In genomic region chr1:196896355-196896754, GRCh38 we compare ENCODE assay signal across 24 cellular contexts. TPM values are rescaled to one million over a fixed set of nuclear protein-coding genes. Genes with fewer than 3 reads are reported as not detected.
"Had no signal": no experiment of that assay in that cellular context is flagged by ENCODE, and none has a peak within 500 bp of the region (broad histone marks: within the 10 kb centered on the region; RNA-seq: fewer than 3 reads in every experiment).

No MANE protein-coding gene starts in this region.

- H3K4me3 ChIP-seq: adrenal gland, ascending aorta, colonic mucosa, esophagus squamous epithelium, heart left ventricle, skin epidermis, vagina had no signal

- H3K79me2 ChIP-seq: parathyroid adenoma had no signal

- H3K9ac ChIP-seq: parathyroid adenoma had no signal

- H2AFZ ChIP-seq: parathyroid adenoma had no signal

- H3K27ac ChIP-seq: adrenal gland, ascending aorta, brain microvascular endothelial cell, colonic mucosa, esophagus squamous epithelium, heart left ventricle, parathyroid adenoma, skin epidermis, testis, vagina had no signal

- H3K27me3 ChIP-seq: adrenal gland, ascending aorta, brain microvascular endothelial cell, colonic mucosa, testis, vagina had no signal

- H3K9me3 ChIP-seq: adrenal gland, ascending aorta, colonic mucosa, esophagus squamous epithelium, heart left ventricle, testis, vagina had no signal

- H3K4me1 ChIP-seq: adrenal gland, ascending aorta, colonic mucosa, esophagus squamous epithelium, heart left ventricle, parathyroid adenoma, testis, vagina had no signal

- DNase-seq: activated B cell treated with CpG ODN at 0.5 μM for 24 hours; activated CD4-positive, alpha-beta T cell treated with anti-CD3 and anti-CD28 coated beads for 4 hours; activated CD4-positive, alpha-beta T cell treated with anti-CD3 and anti-CD28 coated beads, Interleukin-2, amount 50 U/mL, for 48 hours; activated CD8-positive, alpha-beta memory T cell treated with anti-CD3 and anti-CD28 coated beads, Interleukin-2, amount 50 U/mL, for 48 hours; activated naive CD4-positive, alpha-beta T cell; activated T-cell treated with anti-CD3 and anti-CD28 coated beads, Interleukin-2, amount 50 U/mL, for 4 hours; adrenal gland; brain microvascular endothelial cell; colonic mucosa; esophagus squamous epithelium; heart left ventricle; nucleus accumbens; stimulated activated CD4-positive, alpha-beta T cell treated with anti-CD3 and anti-CD28 coated beads, Interleukin-2, amount 100 ng/mL, for 24 hours; testis had no signal

- ATAC-seq: activated T-cell treated with anti-CD3 and anti-CD28 coated beads, Interleukin-2, amount 50 U/mL, for 4 hours; heart left ventricle; right cardiac atrium; stimulated activated effector memory CD8-positive, alpha-beta T cell treated with anti-CD3 and anti-CD28 coated beads, Interleukin-12 subunit alpha, Interleukin-12 subunit beta, amount 100 ng/mL, for 72 hours had no signal

- H3K36me3 ChIP-seq: adrenal gland, ascending aorta, brain microvascular endothelial cell, colonic mucosa, esophagus squamous epithelium, heart left ventricle, vagina had no signal

RNA-seq across cellular contexts. Expression of gene CFHR4, which starts 8.5 kb away (rescaled TPM):
- total RNA-seq: activated B cell treated with CpG ODN at 0.5 μM for 24 hours; activated CD8-positive, alpha-beta memory T cell treated with anti-CD3 and anti-CD28 coated beads for 36 hours; activated T-cell treated with anti-CD3 and anti-CD28 coated beads, Interleukin-2, amount 50 U/mL, for 4 hours; activated T-helper 2 cell treated with anti-CD3 and anti-CD28 coated beads, Interferon-gamma antibody, Interleukin-2, Interleukin-4, amounts not matched to agents 10 μg/mL and 5 μg/mL and 100 μg/mL, durations not matched to agents 14 hours and 24 hours and 36 hours; ascending aorta; colonic mucosa; esophagus squamous epithelium; heart left ventricle; lower leg skin; pulmonary artery endothelial cell; right cardiac atrium; vagina had no signal

RNA-seq across cellular contexts. Expression of gene CFHR2, which starts 47.2 kb away (rescaled TPM):
- total RNA-seq: activated B cell treated with CpG ODN at 0.5 μM for 24 hours; activated CD8-positive, alpha-beta memory T cell treated with anti-CD3 and anti-CD28 coated beads for 36 hours; activated T-cell treated with anti-CD3 and anti-CD28 coated beads, Interleukin-2, amount 50 U/mL, for 4 hours; activated T-helper 2 cell treated with anti-CD3 and anti-CD28 coated beads, Interferon-gamma antibody, Interleukin-2, Interleukin-4, amounts not matched to agents 10 μg/mL and 5 μg/mL and 100 μg/mL, durations not matched to agents 14 hours and 24 hours and 36 hours; ascending aorta; esophagus squamous epithelium; heart left ventricle; lower leg skin; pulmonary artery endothelial cell; right cardiac atrium; testis; vagina had no signal
